In the genomic region with DNA sequence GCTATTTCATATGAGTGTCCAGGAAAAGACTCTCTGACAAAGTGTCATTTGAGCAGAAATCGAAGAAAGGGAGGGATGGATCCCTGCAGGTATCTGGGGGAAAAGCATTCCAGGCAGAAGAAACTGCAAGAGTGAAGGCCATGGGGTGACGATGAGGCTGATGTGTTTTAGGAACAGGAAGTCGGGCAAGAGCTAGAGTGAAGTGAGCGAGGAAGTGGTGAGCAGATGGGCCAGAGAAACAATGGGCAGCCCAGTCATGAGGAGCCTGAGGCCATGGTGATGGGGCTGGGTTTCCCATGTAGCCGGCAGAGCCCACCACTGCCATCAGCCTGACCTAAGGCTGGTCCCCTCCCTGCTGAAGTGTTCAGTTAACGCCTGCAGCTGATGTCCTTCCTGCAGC, we compare ENCODE assay signal across 25 cellular contexts.
"Had no signal": no experiment of that assay in that cellular context is flagged by ENCODE, and none has a peak within 500 bp of the region (broad histone marks: within the 10 kb centered on the region; RNA-seq: fewer than 3 reads in every experiment).

No MANE protein-coding gene starts in this region.

- ATAC-seq: activated CD8-positive, alpha-beta memory T cell treated with anti-CD3 and anti-CD28 coated beads, Interleukin-2, amount 10 ng/mL, durations not matched to agents 7 days and 5 days; body of pancreas; T-helper 17 cell had no signal

- DNase-seq: activated B cell treated with CpG ODN at 0.5 μM for 24 hours; activated CD4-positive, alpha-beta T cell treated with anti-CD3 and anti-CD28 coated beads for 1 hour; activated CD4-positive, alpha-beta T cell treated with anti-CD3 and anti-CD28 coated beads, Interleukin-2, amount 10 ng/mL, durations not matched to agents 24 days and 14 days; activated CD4-positive, alpha-beta T cell treated with anti-CD3 and anti-CD28 coated beads, Interleukin-2, amount 50 U/mL, for 48 hours; activated CD8-positive, alpha-beta memory T cell treated with anti-CD3 and anti-CD28 coated beads, Interleukin-2, amount 10 ng/mL, durations not matched to agents 7 days and 5 days; activated effector memory CD4-positive, alpha-beta T cell treated with Interleukin-2 at 50 U/mL for 16 hours; activated naive CD4-positive, alpha-beta T cell; activated T-cell treated with anti-CD3 and anti-CD28 coated beads, Interleukin-2, amount 50 U/mL, for 24 hours; amniotic stem cell; body of pancreas; NCI-H1105 treated with DMSO at 0.1 percent for 48 hours; NCI-H1436 treated with DMSO at 0.1 percent for 48 hours; NCI-H187; NCI-H2081; NCI-H510A treated with DMSO at 0.1 percent for 48 hours; NCI-H69; NK-92 treated with Interleukin-12 subunit alpha and Interleukin-12 subunit beta, amount 100 ng/mL, for 24 hours; PC-9; SHP77 treated with DMSO at 0.1 percent for 48 hours; T-helper 17 cell; T-helper 9 cell had no signal

- H3K36me3 ChIP-seq: ascending aorta had no signal

- H3K27ac Mint-ChIP-seq: activated B cell treated with CpG ODN at 0.5 μM for 24 hours; activated CD4-positive, alpha-beta T cell treated with anti-CD3 and anti-CD28 coated beads, Interleukin-2, amount 10 ng/mL, durations not matched to agents 24 days and 14 days; activated CD8-positive, alpha-beta memory T cell treated with anti-CD3 and anti-CD28 coated beads, Interleukin-2, amount 10 ng/mL, durations not matched to agents 7 days and 5 days; activated naive CD4-positive, alpha-beta T cell treated with anti-CD3 and anti-CD28 coated beads, Interleukin-2, amount 50 U/mL, for 24 hours; activated T-cell treated with anti-CD3 and anti-CD28 coated beads, Interleukin-2, amount 50 U/mL, for 24 hours; activated T-helper 1 cell treated with anti-CD3 and anti-CD28 coated beads, Interleukin-12 subunit alpha, Interleukin-12 subunit beta, Interleukin-2, Interleukin-4 antibody, amounts not matched to agents 30 ng/mL and 10 ng/mL and 1 ng/mL, durations not matched to agents 14 hours and 24 hours and 36 hours; T-helper 17 cell had no signal

- H3K4me2 ChIP-seq: PC-9 had no signal

- H3K27ac ChIP-seq: ascending aorta, body of pancreas, PC-9 had no signal

- H3K27me3 ChIP-seq: ascending aorta, body of pancreas had no signal

- H3K4me3 ChIP-seq: ascending aorta, body of pancreas, PC-9 had no signal

- H3K4me1 Mint-ChIP-seq: activated B cell treated with CpG ODN at 0.5 μM for 24 hours; activated CD4-positive, alpha-beta T cell treated with anti-CD3 and anti-CD28 coated beads, Interleukin-2, amount 10 ng/mL, durations not matched to agents 24 days and 14 days; central memory CD8-positive, alpha-beta T cell had no signal

- H3K27me3 Mint-ChIP-seq: activated B cell treated with CpG ODN at 0.5 μM for 24 hours; activated CD4-positive, alpha-beta T cell treated with anti-CD3 and anti-CD28 coated beads, Interleukin-2, amount 10 ng/mL, durations not matched to agents 24 days and 14 days; activated CD8-positive, alpha-beta memory T cell treated with anti-CD3 and anti-CD28 coated beads, Interleukin-2, amount 10 ng/mL, durations not matched to agents 7 days and 5 days; activated naive CD4-positive, alpha-beta T cell treated with anti-CD3 and anti-CD28 coated beads, Interleukin-2, amount 50 U/mL, for 24 hours; activated T-cell treated with anti-CD3 and anti-CD28 coated beads, Interleukin-2, amount 50 U/mL, for 24 hours; central memory CD8-positive, alpha-beta T cell; T-helper 17 cell had no signal

- H3K4me1 ChIP-seq: ascending aorta, body of pancreas had no signal

- H3K9me3 ChIP-seq: ascending aorta, body of pancreas had no signal

- H2AFZ ChIP-seq: PC-9 had no signal

- H3K4me3 Mint-ChIP-seq: activated B cell treated with CpG ODN at 0.5 μM for 24 hours; activated CD4-positive, alpha-beta T cell treated with anti-CD3 and anti-CD28 coated beads, Interleukin-2, amount 10 ng/mL, durations not matched to agents 24 days and 14 days; activated CD8-positive, alpha-beta memory T cell treated with anti-CD3 and anti-CD28 coated beads, Interleukin-2, amount 10 ng/mL, durations not matched to agents 7 days and 5 days; activated naive CD4-positive, alpha-beta T cell treated with anti-CD3 and anti-CD28 coated beads, Interleukin-2, amount 50 U/mL, for 24 hours; activated T-cell treated with anti-CD3 and anti-CD28 coated beads, Interleukin-2, amount 50 U/mL, for 24 hours; activated T-helper 1 cell treated with anti-CD3 and anti-CD28 coated beads, Interleukin-12 subunit alpha, Interleukin-12 subunit beta, Interleukin-2, Interleukin-4 antibody, amounts not matched to agents 30 ng/mL and 10 ng/mL and 1 ng/mL, durations not matched to agents 14 hours and 24 hours and 36 hours; central memory CD8-positive, alpha-beta T cell; T-helper 17 cell had no signal

- H3K36me3 Mint-ChIP-seq: activated CD8-positive, alpha-beta memory T cell treated with anti-CD3 and anti-CD28 coated beads, Interleukin-2, amount 10 ng/mL, durations not matched to agents 7 days and 5 days had no signal

- H3K9me3 Mint-ChIP-seq: activated B cell treated with CpG ODN at 0.5 μM for 24 hours; activated naive CD4-positive, alpha-beta T cell treated with anti-CD3 and anti-CD28 coated beads, Interleukin-2, amount 50 U/mL, for 24 hours; activated T-helper 1 cell treated with anti-CD3 and anti-CD28 coated beads, Interleukin-12 subunit alpha, Interleukin-12 subunit beta, Interleukin-2, Interleukin-4 antibody, amounts not matched to agents 30 ng/mL and 10 ng/mL and 1 ng/mL, durations not matched to agents 14 hours and 24 hours and 36 hours had no signal
